In the genomic region with DNA sequence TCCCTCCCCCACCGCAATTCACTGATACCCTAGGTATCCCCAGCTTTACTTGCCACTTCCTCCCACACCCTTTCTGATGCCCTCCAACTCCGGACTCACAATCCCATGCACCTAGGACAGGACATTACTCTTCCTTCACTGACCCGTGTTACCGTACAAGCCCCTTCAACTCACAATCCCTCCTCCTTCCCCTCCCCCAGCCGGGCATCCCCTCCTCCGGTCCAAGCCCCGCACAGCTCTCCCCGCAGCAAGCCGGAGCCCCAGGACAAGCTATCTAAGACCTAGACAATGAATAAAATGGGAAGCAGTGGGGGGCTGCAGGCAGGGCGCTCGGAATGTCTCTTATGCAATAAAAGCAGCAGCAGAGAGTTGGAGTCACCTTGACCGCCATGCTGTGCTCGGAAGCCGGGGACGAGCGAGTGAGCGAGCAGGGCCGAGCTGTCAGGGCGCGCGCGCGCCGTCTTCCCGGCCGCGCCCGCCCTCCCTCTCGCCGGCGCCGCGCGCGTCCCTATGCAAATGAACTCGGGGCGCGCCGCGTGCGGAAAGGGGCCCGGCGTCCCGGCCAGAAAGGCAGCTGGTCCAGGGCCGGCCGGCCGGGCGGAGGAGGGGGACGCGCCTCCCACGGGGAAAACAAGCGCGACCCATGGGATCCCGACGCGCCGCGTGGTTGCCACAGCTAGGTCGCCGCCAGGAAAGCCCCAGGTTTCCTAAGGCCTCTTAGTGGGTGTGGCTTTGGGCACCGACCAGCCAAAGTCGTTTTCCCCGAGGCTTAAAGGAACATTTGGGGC, we compare ENCODE assay signal across 8 cellular contexts. TPM values are rescaled to one million over a fixed set of nuclear protein-coding genes. Genes with fewer than 3 reads are reported as not detected.
DNase-seq lines count a peak whose midpoint lies in the region; ATAC-seq and TF ChIP-seq lines count a peak whose summit lies in the region.

A gene with protein sequence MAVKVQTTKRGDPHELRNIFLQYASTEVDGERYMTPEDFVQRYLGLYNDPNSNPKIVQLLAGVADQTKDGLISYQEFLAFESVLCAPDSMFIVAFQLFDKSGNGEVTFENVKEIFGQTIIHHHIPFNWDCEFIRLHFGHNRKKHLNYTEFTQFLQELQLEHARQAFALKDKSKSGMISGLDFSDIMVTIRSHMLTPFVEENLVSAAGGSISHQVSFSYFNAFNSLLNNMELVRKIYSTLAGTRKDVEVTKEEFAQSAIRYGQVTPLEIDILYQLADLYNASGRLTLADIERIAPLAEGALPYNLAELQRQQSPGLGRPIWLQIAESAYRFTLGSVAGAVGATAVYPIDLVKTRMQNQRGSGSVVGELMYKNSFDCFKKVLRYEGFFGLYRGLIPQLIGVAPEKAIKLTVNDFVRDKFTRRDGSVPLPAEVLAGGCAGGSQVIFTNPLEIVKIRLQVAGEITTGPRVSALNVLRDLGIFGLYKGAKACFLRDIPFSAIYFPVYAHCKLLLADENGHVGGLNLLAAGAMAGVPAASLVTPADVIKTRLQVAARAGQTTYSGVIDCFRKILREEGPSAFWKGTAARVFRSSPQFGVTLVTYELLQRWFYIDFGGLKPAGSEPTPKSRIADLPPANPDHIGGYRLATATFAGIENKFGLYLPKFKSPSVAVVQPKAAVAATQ (minus strand): TSS at position 421 of the 788 bp plus-strand sequence. CDS start 30 bp downstream, at position 391.

- whole genome bisulfite sequencing in liver, result under 1% methylated on average over 63 of the region's 63 CpGs

- H3K4me3 ChIP-seq in BLaER1, result peak within 1 kb of the TSS; percentile 79
- peak within 1 kb of the TSS; percentile 67 to 97 (median 86) for H3K4me3 ChIP-seq in dorsolateral prefrontal cortex
- H3K4me3 ChIP-seq in liver (ENCODE audit: low read depth in 1 of 3, low read length in 3 of 3), result peak within 1 kb of the TSS; percentile 62 to 65 (median 65)

- H3K4me1 ChIP-seq in BLaER1, result peaks cover 15% of the 10 kb centered on the region
- peaks cover 3 to 19% (median 11%) of the 10 kb centered on the region in 4 donors for H3K4me1 ChIP-seq in liver (ENCODE audit: control insufficient read depth in 4 of 4, insufficient read depth in 4 of 4, low read length in 3 of 4)

- no peak for TF ChIP-seq RAD21 in liver (IDR thresholded peaks at IDR 0.05)

- H3K27ac ChIP-seq in BLaER1 (peak within 1 kb of the TSS; percentile 72), dorsolateral prefrontal cortex (peak within 1 kb of the TSS in 56 of 59 donors; percentile 3 to 92 (median 75)), liver (ENCODE audit: low read depth in 1 of 2, low read length in 2 of 2) (no peak within 1 kb of the TSS)

- H3K4me2 ChIP-seq in BLaER1, result peak within 1 kb of the TSS; percentile 83

- H3K27me3 ChIP-seq in BLaER1, result no peaks in the 10 kb centered on the region
- no peaks in the 10 kb centered on the region for H3K27me3 ChIP-seq in dorsolateral prefrontal cortex
- peaks cover 0 to 8% (median 3%) of the 10 kb centered on the region in 4 donors for H3K27me3 ChIP-seq in liver (ENCODE audit: control insufficient read depth in 4 of 4, insufficient read depth in 4 of 4, low read length in 3 of 4)

- H3K36me3 ChIP-seq in BLaER1 (peaks cover 5% of the 10 kb centered on the region), liver (ENCODE audit: control insufficient read depth in 4 of 4, insufficient read depth in 3 of 4, low read depth in 1 of 4, low read length in 3 of 4) (no peaks in the 10 kb centered on the region)

- DNase-seq in GM19240 (ENCODE audit: insufficient read length, low spot score) (peak; percentile 90), NCI-H69 (lab: John Stamatoyannopoulos, UW) (peak; percentile 91), dorsolateral prefrontal cortex (peak; percentile 56 to 86 (median 76))
- DNase-seq in activated CD4-positive, alpha-beta T cell treated with anti-CD3 and anti-CD28 coated beads, Interleukin-2, amount 50 U/mL, for 48 hours, result peak; percentile 74 to 80
- peak; percentile 76 for DNase-seq in stimulated activated CD4-positive, alpha-beta T cell treated with anti-CD3 and anti-CD28 coated beads, Interleukin-4, amount 100 ng/mL, for 1 hour

- H3K9ac ChIP-seq in BLaER1, result peak within 1 kb of the TSS; percentile 79
- H3K9ac ChIP-seq in liver (ENCODE audit: low read depth in 1 of 2, low read length in 2 of 2), result peak within 1 kb of the TSS in 1 of 2 donors; percentile 14

- H3K9me3 ChIP-seq in BLaER1, result peaks cover 7% of the 10 kb centered on the region
- H3K9me3 ChIP-seq in liver (ENCODE audit: control insufficient read depth in 4 of 4, low read length in 3 of 4), result peaks cover 0 to 4% (median 0%) of the 10 kb centered on the region in 4 donors

- ATAC-seq in HG03457 (IDR thresholded peaks at IDR 0.05; ENCODE audit: unreplicated experiment), result peak; percentile 89

- H4K20me1 ChIP-seq in BLaER1, result no peaks in the 10 kb centered on the region

- intact Hi-C loops in dorsolateral prefrontal cortex (cut with DNase I), result loop anchor here (1.0 to 2.0 kb wide), 3 partner anchors 28 to 105 kb away; a partner anchor contains a TSS

- TF ChIP-seq CTCF in dorsolateral prefrontal cortex (IDR thresholded peaks at IDR 0.05 in 54 of 56, conservative IDR thresholded peaks at IDR 0.05 in 2 of 56; ENCODE audit: low read depth in 1 of 56, partially characterized antibody in 56 of 56), result peak in 11 of 56 donors; percentile 11 to 36 (median 17)
- no peak for TF ChIP-seq CTCF in liver (IDR thresholded peaks at IDR 0.05; ENCODE audit: low read depth, low read length, missing input control)

TF ChIP-seq in liver, 16 proteins besides CTCF, POLR2A, EP300 and RAD21:
- peak; percentile 21 for TF ChIP-seq YY1 (IDR thresholded peaks at IDR 0.05)
- no peak for TF ChIP-seq JUND (IDR thresholded peaks at IDR 0.05)

RNA-seq across cellular contexts. Expression of the gene that starts here (rescaled TPM):
- total RNA-seq in dorsolateral prefrontal cortex (100 to 1,000 TPM in 71 of 120 experiments, 10 to 100 TPM in 49; 37.2 to 159 (median 105) TPM), liver (1 to 10 TPM; 3.4 to 4.4 TPM)
- polyA plus RNA-seq in liver, result under 1 TPM; 0.46 to 0.93 TPM

Comparison
In these comparisons a context has a peak if more than half of its experiments do, and no peak if none do; other contexts are left out.
1. RNA of the gene that starts here (total RNA-seq): 37.2 to 159 TPM in dorsolateral prefrontal cortex; 3.4 to 4.4 TPM in liver; every median in the first group is over 4 times any median in the second.
2. H3K27ac ChIP-seq: peak in BLaER1 (single experiment) and dorsolateral prefrontal cortex (56 of 59); none in liver (0 of 2).
3. Peak in every context shown above with its lines, with median percentiles within 50 percentile points of each other: H3K4me3 ChIP-seq and DNase-seq.